ENCODE assay signal across 8 cellular contexts in the genomic region with DNA sequence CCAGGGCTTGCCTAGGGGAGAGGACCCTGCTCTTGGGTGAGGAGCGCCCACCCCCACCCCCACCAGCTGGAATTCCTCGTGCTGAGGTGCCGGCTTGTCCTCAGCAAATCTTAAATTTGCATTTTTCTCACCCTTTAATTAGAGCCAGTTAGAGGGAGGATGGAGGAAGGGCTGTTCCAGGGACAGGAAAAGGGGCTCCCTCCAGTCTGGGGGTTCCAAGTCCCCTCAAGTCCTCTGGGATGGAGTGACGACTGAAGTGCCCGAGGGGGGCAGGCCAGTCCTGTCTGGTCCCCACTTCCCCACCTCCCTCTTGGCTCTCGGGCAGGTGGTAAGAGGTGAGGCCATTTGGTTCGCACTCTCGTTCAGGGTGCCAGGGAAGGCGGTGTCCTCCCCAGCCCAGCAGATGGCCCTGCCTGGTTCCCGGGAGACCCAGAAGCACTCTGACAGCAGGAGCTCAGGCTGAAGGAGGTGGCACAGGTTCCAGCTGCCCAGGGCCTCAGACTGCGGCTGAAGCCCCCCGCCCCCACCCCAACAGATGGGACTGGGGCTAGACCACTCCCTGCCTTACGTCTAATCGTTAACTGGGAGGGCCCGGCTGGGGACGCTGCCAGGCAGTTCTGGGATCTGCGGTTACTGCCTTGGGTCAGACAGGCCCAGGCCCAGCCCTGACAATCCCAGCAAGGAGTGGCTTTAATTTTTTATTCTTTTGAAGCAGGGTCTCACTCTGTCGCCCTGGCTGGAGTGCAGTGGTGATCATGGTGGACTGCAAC. TPM values are rescaled to one million over a fixed set of nuclear protein-coding genes. Genes with fewer than 3 reads are reported as not detected.
DNase-seq lines count a peak whose midpoint lies in the region; ATAC-seq and TF ChIP-seq lines count a peak whose summit lies in the region.

No MANE protein-coding gene starts in this region.

- no peaks in the 10 kb centered on the region for H3K9me3 ChIP-seq in mucosa of stomach (ENCODE audit: control insufficient read depth, low read length)

- peaks cover 42% of the 10 kb centered on the region for H3K36me3 Mint-ChIP-seq in activated B cell treated with CpG ODN at 0.5 μM for 24 hours (ENCODE audit: low read depth)

- H3K27me3 Mint-ChIP-seq in activated B cell treated with CpG ODN at 0.5 μM for 24 hours, result no peaks in the 10 kb centered on the region

- no peak for ATAC-seq in activated B cell treated with CpG ODN at 0.5 μM for 24 hours (ENCODE audit: low read depth)
- ATAC-seq in esophagus mucosa, result no peak
- no peak for ATAC-seq in GM19328 (IDR thresholded peaks at IDR 0.05; ENCODE audit: unreplicated experiment)
- no peak for ATAC-seq in HG03039 (IDR thresholded peaks at IDR 0.05; ENCODE audit: unreplicated experiment)
- no peak for ATAC-seq in HG03457 (IDR thresholded peaks at IDR 0.05; ENCODE audit: unreplicated experiment)

- peak; percentile 46 for DNase-seq in EH (ENCODE audit: low read depth)
- DNase-seq in LHCN-M2 (ENCODE audit: low read depth), result peak; percentile 19
- no peak for DNase-seq in activated B cell treated with CpG ODN at 0.5 μM for 24 hours

- peak overlapping the region; percentile 28 for H3K4me3 Mint-ChIP-seq in activated B cell treated with CpG ODN at 0.5 μM for 24 hours

- H3K27ac Mint-ChIP-seq in activated B cell treated with CpG ODN at 0.5 μM for 24 hours, result no peak overlapping the region

- H3K36me3 ChIP-seq in mucosa of stomach (ENCODE audit: control insufficient read depth, insufficient read depth, low read length), result no peaks in the 10 kb centered on the region

- H3K9ac ChIP-seq in mucosa of stomach (ENCODE audit: low read length), result peak overlapping the region; percentile 3

- H3K27me3 ChIP-seq in mucosa of stomach (ENCODE audit: control insufficient read depth, insufficient read depth, low read length), result no peaks in the 10 kb centered on the region

- POLR2A ChIA-PET in activated B cell treated with CpG ODN at 0.5 μM for 24 hours (lab: Charles Lee), result interaction anchor here (0.7 to 6.0 kb wide), 6 partner anchors 10 to 350 kb away, joined by 3 to 61 read pairs (median 14); partner anchors contain the start of genes ECI1 and RPS2

- H3K4me3 ChIP-seq in mucosa of stomach (ENCODE audit: low read length), result no peak overlapping the region

- intact Hi-C loops in activated B cell treated with CpG ODN at 0.5 μM for 24 hours (cut with micrococcal nuclease), result no loop called here

- H3K9me3 Mint-ChIP-seq in activated B cell treated with CpG ODN at 0.5 μM for 24 hours, result no peaks in the 10 kb centered on the region

- no peak for TF ChIP-seq CTCF in activated B cell treated with CpG ODN at 0.5 μM for 24 hours (IDR thresholded peaks at IDR 0.05)

- peaks cover 51% of the 10 kb centered on the region for H3K4me1 Mint-ChIP-seq in activated B cell treated with CpG ODN at 0.5 μM for 24 hours

- H3K4me1 ChIP-seq in mucosa of stomach (ENCODE audit: control insufficient read depth, insufficient read depth, low read length), result peaks cover 66% of the 10 kb centered on the region

- CTCF ChIA-PET in activated B cell treated with CpG ODN at 0.5 μM for 24 hours (lab: Charles Lee), result interaction anchor here (5.4 kb wide), 1 partner anchor 10 kb away, joined by 28 read pairs; no protein-coding TSS in a partner anchor

RNA-seq across cellular contexts. Expression of gene RAB26, which starts 2.2 kb away (rescaled TPM):
- total RNA-seq in LHCN-M2 (2014; rRNA removed), result 1.6 and 2.0 TPM in 2 replicates
- 2.2 TPM for polyA plus RNA-seq in LHCN-M2 (2012)
- 0.61 TPM in 1 of 2 replicates, not detected in the other for total RNA-seq in activated B cell treated with CpG ODN at 0.5 μM for 24 hours
- 6.0 TPM for total RNA-seq in esophagus mucosa

RNA-seq across cellular contexts. Expression of gene TRAF7, which starts 5.0 kb away (rescaled TPM):
- total RNA-seq in LHCN-M2 (2014; rRNA removed) (125 and 134 TPM in 2 replicates), activated B cell treated with CpG ODN at 0.5 μM for 24 hours (72.7 and 78.1 TPM in 2 replicates), esophagus mucosa (96.6 TPM)
- 96.9 TPM for polyA plus RNA-seq in LHCN-M2 (2012)

RNA-seq across cellular contexts. Expression of gene PKD1, which starts 14.9 kb away (rescaled TPM):
- 83.5 and 99.2 TPM in 2 replicates for total RNA-seq in LHCN-M2 (2014; rRNA removed)
- 30.2 TPM for polyA plus RNA-seq in LHCN-M2 (2012)
- total RNA-seq in activated B cell treated with CpG ODN at 0.5 μM for 24 hours, result 58.6 and 84.2 TPM in 2 replicates
- total RNA-seq in esophagus mucosa, result 34.8 TPM

RNA-seq across cellular contexts. Expression of gene CASKIN1, which starts 45.8 kb away (rescaled TPM):
- 0.06 and 0.29 TPM in 2 replicates for total RNA-seq in LHCN-M2 (2014; rRNA removed)
- polyA plus RNA-seq in LHCN-M2 (2012), result 0.19 TPM
- not detected in 2 replicates for total RNA-seq in activated B cell treated with CpG ODN at 0.5 μM for 24 hours
- 0.08 TPM for total RNA-seq in esophagus mucosa

RNA-seq across cellular contexts. Expression of gene MLST8, which starts 54.7 kb away (rescaled TPM):
- 27.3 and 38.1 TPM in 2 replicates for total RNA-seq in LHCN-M2 (2014; rRNA removed)
- polyA plus RNA-seq in LHCN-M2 (2012), result 54.0 TPM
- 35.7 and 38.7 TPM in 2 replicates for total RNA-seq in activated B cell treated with CpG ODN at 0.5 μM for 24 hours
- total RNA-seq in esophagus mucosa, result 28.5 TPM
